In the genomic region with DNA sequence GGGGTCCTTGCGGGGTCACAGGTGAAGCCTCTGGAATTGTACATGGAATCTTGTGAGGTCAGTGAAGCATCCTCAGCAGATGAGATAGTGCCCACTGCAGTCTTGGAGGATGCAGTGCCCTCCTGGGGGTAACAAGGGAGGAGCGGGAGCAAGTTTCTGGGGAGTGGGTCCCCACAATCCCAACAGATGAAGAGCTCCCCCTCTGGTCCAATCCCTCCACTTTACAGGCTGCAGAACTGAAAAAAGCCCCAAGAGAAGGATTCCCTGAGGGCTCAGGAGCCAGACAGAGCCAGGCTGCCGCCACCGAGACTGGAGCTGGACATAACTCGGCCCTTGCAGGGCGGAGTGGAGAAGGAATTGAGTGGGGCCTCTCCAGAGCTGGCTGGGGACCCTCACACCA, we compare ENCODE assay signal across 2 cellular contexts.
TF ChIP-seq lines count a peak whose summit lies in the region.

No MANE protein-coding gene starts in this region.

TF ChIP-seq in GM23338, 12 proteins besides CTCF, POLR2A, EP300 and RAD21 (continues in another document):
- no peak for TF ChIP-seq ZNF331 (CRISPR knock-in tag; IDR thresholded peaks at IDR 0.05; ENCODE audit: low read depth)
- no peak for TF ChIP-seq ETS1 (IDR thresholded peaks at IDR 0.05)
- no peak for TF ChIP-seq ZNF114 (CRISPR knock-in tag; IDR thresholded peaks at IDR 0.05)
- TF ChIP-seq ZNF462 (CRISPR knock-in tag; IDR thresholded peaks at IDR 0.05) = no peak
- no peak for TF ChIP-seq JUNB (IDR thresholded peaks at IDR 0.05; ENCODE audit: unreplicated experiment)
- TF ChIP-seq NANOG (IDR thresholded peaks at IDR 0.05; ENCODE audit: borderline replicate concordance) = no peak
- no peak for TF ChIP-seq CREB1 (CRISPR knock-in tag; IDR thresholded peaks at IDR 0.05; ENCODE audit: low read depth)
- TF ChIP-seq EZH2 (IDR thresholded peaks at IDR 0.05; ENCODE audit: low read depth, unreplicated experiment) = no peak
- no peak for TF ChIP-seq STAT1 (IDR thresholded peaks at IDR 0.05; ENCODE audit: unreplicated experiment)
- no peak for TF ChIP-seq REST (IDR thresholded peaks at IDR 0.05; ENCODE audit: unreplicated experiment)

TF ChIP-seq in H1, 55 proteins besides CTCF, POLR2A, EP300 and RAD21:
- TF ChIP-seq SP1 (IDR thresholded peaks at IDR 0.05; ENCODE audit: low read depth, low read length) (no peak), GABPA (IDR thresholded peaks at IDR 0.05; ENCODE audit: borderline replicate concordance, insufficient read depth, low read length) (0 out of 2 replicates have a peak, but pooled peaks have one; percentile 50)
TF ChIP-seq in H1: peak in this region for 1.
